ENCODE assay signal across 13 cellular contexts in genomic region chr17:28272166-28272565, GRCh38.
"Had no signal": no experiment of that assay in that cellular context is flagged by ENCODE, and none has a peak within 500 bp of the region (broad histone marks: within the 10 kb centered on the region; RNA-seq: fewer than 3 reads in every experiment).

No MANE protein-coding gene starts in this region.

- H3K4me3 ChIP-seq: left lung, mucosa of descending colon, thyroid gland had no signal

- H3K27ac ChIP-seq: epithelial cell of prostate, left lung, thyroid gland had no signal

- ATAC-seq: activated naive CD8-positive, alpha-beta T cell treated with anti-CD3 and anti-CD28 coated beads, Interleukin-2, amount 50 U/mL, for 24 hours; effector memory CD8-positive, alpha-beta T cell; left lung; mucosa of descending colon; naive thymus-derived CD4-positive, alpha-beta T cell; stimulated activated memory B cell treated with anti-CD40 and anti-IgM and Interleukin-4, amounts not matched to agents 10 μg/mL and 1 μg/mL and 100 μg/mL, for 72 hours had no signal

- DNase-seq: activated CD4-positive, alpha-beta T cell treated with anti-CD3 and anti-CD28 coated beads, Interleukin-2, amount 10 ng/mL, durations not matched to agents 7 days and 5 days; activated naive CD4-positive, alpha-beta T cell treated with anti-CD3 and anti-CD28 coated beads for 36 hours; activated naive CD8-positive, alpha-beta T cell treated with anti-CD3 and anti-CD28 coated beads, Interleukin-2, amount 50 U/mL, for 24 hours; effector memory CD8-positive, alpha-beta T cell; hippocampal formation; left lung; mucosa of descending colon; naive thymus-derived CD4-positive, alpha-beta T cell; retina; stimulated activated CD4-positive, alpha-beta T cell treated with anti-CD3 and anti-CD28 coated beads, Interleukin-2, amount 100 ng/mL, for 48 hours; thyroid gland had no signal

- H3K4me1 ChIP-seq: left lung, thyroid gland had no signal

- H3K27me3 ChIP-seq: thyroid gland had no signal

- H3K36me3 ChIP-seq: left lung, thyroid gland had no signal

- H3K9me3 ChIP-seq: mucosa of descending colon, thyroid gland had no signal
